ENCODE assay signal across 1 cellular context in genomic region chr17:38885044-38885727, GRCh38.
A peak's percentile ranks its signal among the peaks of the same experiment; 100 is the strongest.
TF ChIP-seq lines count a peak whose summit lies in the region.

No MANE protein-coding gene starts in this region.

TF ChIP-seq in HepG2, 621 proteins besides CTCF, POLR2A, EP300 and RAD21 (continued from another document and continues in another):
- TF ChIP-seq TEAD3 (CRISPR knock-in tag; optimal IDR thresholded peaks at IDR 0.05; ENCODE audit: borderline replicate concordance): peak; percentile 63
- TF ChIP-seq SP4 (CRISPR knock-in tag; IDR thresholded peaks at IDR 0.05): no peak
- TF ChIP-seq ZNF709 (CRISPR knock-in tag; IDR thresholded peaks at IDR 0.05): no peak
- TF ChIP-seq ZFP36L1 (CRISPR knock-in tag; IDR thresholded peaks at IDR 0.05): no peak
- TF ChIP-seq NCOR1 (IDR thresholded peaks at IDR 0.05; ENCODE audit: borderline replicate concordance, low read length): 0 out of 2 replicates have a peak, but pooled peaks have one; percentile 67
- TF ChIP-seq ZEB1 (IDR thresholded peaks at IDR 0.05; ENCODE audit: insufficient replicate concordance, low read depth): no peak
- TF ChIP-seq, protein P1, sequence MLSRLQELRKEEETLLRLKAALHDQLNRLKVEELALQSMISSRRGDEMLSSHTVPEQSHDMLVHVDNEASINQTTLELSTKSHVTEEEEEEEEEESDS (CRISPR knock-in tag; IDR thresholded peaks at IDR 0.05; ENCODE audit: borderline replicate concordance): no peak
- no peak for TF ChIP-seq ZNF205 (CRISPR knock-in tag; IDR thresholded peaks at IDR 0.05)
- TF ChIP-seq ETV5 (CRISPR knock-in tag; IDR thresholded peaks at IDR 0.05; ENCODE audit: borderline replicate concordance): no peak
- TF ChIP-seq ARNT (IDR thresholded peaks at IDR 0.05): no peak
- no peak for TF ChIP-seq FOSL1 (CRISPR knock-in tag; IDR thresholded peaks at IDR 0.05; ENCODE audit: borderline replicate concordance)
- TF ChIP-seq, protein P2, sequence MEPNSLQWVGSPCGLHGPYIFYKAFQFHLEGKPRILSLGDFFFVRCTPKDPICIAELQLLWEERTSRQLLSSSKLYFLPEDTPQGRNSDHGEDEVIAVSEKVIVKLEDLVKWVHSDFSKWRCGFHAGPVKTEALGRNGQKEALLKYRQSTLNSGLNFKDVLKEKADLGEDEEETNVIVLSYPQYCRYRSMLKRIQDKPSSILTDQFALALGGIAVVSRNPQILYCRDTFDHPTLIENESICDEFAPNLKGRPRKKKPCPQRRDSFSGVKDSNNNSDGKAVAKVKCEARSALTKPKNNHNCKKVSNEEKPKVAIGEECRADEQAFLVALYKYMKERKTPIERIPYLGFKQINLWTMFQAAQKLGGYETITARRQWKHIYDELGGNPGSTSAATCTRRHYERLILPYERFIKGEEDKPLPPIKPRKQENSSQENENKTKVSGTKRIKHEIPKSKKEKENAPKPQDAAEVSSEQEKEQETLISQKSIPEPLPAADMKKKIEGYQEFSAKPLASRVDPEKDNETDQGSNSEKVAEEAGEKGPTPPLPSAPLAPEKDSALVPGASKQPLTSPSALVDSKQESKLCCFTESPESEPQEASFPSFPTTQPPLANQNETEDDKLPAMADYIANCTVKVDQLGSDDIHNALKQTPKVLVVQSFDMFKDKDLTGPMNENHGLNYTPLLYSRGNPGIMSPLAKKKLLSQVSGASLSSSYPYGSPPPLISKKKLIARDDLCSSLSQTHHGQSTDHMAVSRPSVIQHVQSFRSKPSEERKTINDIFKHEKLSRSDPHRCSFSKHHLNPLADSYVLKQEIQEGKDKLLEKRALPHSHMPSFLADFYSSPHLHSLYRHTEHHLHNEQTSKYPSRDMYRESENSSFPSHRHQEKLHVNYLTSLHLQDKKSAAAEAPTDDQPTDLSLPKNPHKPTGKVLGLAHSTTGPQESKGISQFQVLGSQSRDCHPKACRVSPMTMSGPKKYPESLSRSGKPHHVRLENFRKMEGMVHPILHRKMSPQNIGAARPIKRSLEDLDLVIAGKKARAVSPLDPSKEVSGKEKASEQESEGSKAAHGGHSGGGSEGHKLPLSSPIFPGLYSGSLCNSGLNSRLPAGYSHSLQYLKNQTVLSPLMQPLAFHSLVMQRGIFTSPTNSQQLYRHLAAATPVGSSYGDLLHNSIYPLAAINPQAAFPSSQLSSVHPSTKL (CRISPR knock-in tag; IDR thresholded peaks at IDR 0.05): no peak
- TF ChIP-seq ZNF629 (CRISPR knock-in tag; conservative IDR thresholded peaks at IDR 0.05): peak; percentile 89
- no peak for TF ChIP-seq ZNF615 (CRISPR knock-in tag; IDR thresholded peaks at IDR 0.05; ENCODE audit: borderline replicate concordance)
- no peak for TF ChIP-seq ZBTB46 (CRISPR knock-in tag; IDR thresholded peaks at IDR 0.05; ENCODE audit: borderline replicate concordance)
- TF ChIP-seq, protein P3, sequence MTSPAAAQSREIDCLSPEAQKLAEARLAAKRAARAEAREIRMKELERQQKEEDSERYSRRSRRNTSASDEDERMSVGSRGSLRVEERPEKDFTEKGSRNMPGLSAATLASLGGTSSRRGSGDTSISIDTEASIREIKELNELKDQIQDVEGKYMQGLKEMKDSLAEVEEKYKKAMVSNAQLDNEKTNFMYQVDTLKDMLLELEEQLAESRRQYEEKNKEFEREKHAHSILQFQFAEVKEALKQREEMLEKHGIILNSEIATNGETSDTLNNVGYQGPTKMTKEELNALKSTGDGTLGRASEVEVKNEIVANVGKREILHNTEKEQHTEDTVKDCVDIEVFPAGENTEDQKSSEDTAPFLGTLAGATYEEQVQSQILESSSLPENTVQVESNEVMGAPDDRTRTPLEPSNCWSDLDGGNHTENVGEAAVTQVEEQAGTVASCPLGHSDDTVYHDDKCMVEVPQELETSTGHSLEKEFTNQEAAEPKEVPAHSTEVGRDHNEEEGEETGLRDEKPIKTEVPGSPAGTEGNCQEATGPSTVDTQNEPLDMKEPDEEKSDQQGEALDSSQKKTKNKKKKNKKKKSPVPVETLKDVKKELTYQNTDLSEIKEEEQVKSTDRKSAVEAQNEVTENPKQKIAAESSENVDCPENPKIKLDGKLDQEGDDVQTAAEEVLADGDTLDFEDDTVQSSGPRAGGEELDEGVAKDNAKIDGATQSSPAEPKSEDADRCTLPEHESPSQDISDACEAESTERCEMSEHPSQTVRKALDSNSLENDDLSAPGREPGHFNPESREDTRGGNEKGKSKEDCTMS (CRISPR knock-in tag; conservative IDR thresholded peaks at IDR 0.05): no peak
- TF ChIP-seq ZNF784 (CRISPR knock-in tag; IDR thresholded peaks at IDR 0.05; ENCODE audit: borderline replicate concordance): no peak
- no peak for TF ChIP-seq ZNF121 (CRISPR knock-in tag; IDR thresholded peaks at IDR 0.05)
- no peak for TF ChIP-seq SMARCC2 (IDR thresholded peaks at IDR 0.05)
- no peak for TF ChIP-seq GABPB1 (CRISPR knock-in tag; IDR thresholded peaks at IDR 0.05)
- TF ChIP-seq ZNF780A (CRISPR knock-in tag; IDR thresholded peaks at IDR 0.05): no peak
- TF ChIP-seq RBM39 (IDR thresholded peaks at IDR 0.05; ENCODE audit: low read depth, low read length, poor library complexity, severe bottlenecking): no peak
- TF ChIP-seq YEATS2 (CRISPR knock-in tag; IDR thresholded peaks at IDR 0.05; ENCODE audit: borderline replicate concordance): no peak
- TF ChIP-seq SOX5 (CRISPR knock-in tag; IDR thresholded peaks at IDR 0.05; ENCODE audit: borderline replicate concordance): peak; percentile 25; the same call in 1 of the 2 replicates
- no peak for TF ChIP-seq HES4 (CRISPR knock-in tag; IDR thresholded peaks at IDR 0.05; ENCODE audit: borderline replicate concordance)
- TF ChIP-seq, protein P4, sequence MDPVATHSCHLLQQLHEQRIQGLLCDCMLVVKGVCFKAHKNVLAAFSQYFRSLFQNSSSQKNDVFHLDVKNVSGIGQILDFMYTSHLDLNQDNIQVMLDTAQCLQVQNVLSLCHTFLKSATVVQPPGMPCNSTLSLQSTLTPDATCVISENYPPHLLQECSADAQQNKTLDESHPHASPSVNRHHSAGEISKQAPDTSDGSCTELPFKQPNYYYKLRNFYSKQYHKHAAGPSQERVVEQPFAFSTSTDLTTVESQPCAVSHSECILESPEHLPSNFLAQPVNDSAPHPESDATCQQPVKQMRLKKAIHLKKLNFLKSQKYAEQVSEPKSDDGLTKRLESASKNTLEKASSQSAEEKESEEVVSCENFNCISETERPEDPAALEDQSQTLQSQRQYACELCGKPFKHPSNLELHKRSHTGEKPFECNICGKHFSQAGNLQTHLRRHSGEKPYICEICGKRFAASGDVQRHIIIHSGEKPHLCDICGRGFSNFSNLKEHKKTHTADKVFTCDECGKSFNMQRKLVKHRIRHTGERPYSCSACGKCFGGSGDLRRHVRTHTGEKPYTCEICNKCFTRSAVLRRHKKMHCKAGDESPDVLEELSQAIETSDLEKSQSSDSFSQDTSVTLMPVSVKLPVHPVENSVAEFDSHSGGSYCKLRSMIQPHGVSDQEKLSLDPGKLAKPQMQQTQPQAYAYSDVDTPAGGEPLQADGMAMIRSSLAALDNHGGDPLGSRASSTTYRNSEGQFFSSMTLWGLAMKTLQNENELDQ (CRISPR knock-in tag; IDR thresholded peaks at IDR 0.05; ENCODE audit: borderline replicate concordance): no peak
- TF ChIP-seq PHF20 (CRISPR knock-in tag; IDR thresholded peaks at IDR 0.05): no peak
- TF ChIP-seq, protein P5, sequence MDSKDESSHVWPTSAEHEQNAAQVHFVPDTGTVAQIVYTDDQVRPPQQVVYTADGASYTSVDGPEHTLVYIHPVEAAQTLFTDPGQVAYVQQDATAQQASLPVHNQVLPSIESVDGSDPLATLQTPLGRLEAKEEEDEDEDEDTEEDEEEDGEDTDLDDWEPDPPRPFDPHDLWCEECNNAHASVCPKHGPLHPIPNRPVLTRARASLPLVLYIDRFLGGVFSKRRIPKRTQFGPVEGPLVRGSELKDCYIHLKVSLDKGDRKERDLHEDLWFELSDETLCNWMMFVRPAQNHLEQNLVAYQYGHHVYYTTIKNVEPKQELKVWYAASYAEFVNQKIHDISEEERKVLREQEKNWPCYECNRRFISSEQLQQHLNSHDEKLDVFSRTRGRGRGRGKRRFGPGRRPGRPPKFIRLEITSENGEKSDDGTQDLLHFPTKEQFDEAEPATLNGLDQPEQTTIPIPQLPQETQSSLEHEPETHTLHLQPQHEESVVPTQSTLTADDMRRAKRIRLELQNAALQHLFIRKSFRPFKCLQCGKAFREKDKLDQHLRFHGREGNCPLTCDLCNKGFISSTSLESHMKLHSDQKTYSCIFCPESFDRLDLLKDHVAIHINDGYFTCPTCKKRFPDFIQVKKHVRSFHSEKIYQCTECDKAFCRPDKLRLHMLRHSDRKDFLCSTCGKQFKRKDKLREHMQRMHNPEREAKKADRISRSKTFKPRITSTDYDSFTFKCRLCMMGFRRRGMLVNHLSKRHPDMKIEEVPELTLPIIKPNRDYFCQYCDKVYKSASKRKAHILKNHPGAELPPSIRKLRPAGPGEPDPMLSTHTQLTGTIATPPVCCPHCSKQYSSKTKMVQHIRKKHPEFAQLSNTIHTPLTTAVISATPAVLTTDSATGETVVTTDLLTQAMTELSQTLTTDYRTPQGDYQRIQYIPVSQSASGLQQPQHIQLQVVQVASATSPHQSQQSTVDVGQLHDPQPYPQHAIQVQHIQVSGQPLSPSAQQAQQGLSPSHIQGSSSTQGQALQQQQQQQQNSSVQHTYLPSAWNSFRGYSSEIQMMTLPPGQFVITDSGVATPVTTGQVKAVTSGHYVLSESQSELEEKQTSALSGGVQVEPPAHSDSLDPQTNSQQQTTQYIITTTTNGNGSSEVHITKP (CRISPR knock-in tag; IDR thresholded peaks at IDR 0.05; ENCODE audit: low read depth): no peak
- TF ChIP-seq BRCA1 (CRISPR knock-in tag; IDR thresholded peaks at IDR 0.05): no peak
- TF ChIP-seq ELF3 (CRISPR knock-in tag; IDR thresholded peaks at IDR 0.05): no peak
- TF ChIP-seq, protein P6, sequence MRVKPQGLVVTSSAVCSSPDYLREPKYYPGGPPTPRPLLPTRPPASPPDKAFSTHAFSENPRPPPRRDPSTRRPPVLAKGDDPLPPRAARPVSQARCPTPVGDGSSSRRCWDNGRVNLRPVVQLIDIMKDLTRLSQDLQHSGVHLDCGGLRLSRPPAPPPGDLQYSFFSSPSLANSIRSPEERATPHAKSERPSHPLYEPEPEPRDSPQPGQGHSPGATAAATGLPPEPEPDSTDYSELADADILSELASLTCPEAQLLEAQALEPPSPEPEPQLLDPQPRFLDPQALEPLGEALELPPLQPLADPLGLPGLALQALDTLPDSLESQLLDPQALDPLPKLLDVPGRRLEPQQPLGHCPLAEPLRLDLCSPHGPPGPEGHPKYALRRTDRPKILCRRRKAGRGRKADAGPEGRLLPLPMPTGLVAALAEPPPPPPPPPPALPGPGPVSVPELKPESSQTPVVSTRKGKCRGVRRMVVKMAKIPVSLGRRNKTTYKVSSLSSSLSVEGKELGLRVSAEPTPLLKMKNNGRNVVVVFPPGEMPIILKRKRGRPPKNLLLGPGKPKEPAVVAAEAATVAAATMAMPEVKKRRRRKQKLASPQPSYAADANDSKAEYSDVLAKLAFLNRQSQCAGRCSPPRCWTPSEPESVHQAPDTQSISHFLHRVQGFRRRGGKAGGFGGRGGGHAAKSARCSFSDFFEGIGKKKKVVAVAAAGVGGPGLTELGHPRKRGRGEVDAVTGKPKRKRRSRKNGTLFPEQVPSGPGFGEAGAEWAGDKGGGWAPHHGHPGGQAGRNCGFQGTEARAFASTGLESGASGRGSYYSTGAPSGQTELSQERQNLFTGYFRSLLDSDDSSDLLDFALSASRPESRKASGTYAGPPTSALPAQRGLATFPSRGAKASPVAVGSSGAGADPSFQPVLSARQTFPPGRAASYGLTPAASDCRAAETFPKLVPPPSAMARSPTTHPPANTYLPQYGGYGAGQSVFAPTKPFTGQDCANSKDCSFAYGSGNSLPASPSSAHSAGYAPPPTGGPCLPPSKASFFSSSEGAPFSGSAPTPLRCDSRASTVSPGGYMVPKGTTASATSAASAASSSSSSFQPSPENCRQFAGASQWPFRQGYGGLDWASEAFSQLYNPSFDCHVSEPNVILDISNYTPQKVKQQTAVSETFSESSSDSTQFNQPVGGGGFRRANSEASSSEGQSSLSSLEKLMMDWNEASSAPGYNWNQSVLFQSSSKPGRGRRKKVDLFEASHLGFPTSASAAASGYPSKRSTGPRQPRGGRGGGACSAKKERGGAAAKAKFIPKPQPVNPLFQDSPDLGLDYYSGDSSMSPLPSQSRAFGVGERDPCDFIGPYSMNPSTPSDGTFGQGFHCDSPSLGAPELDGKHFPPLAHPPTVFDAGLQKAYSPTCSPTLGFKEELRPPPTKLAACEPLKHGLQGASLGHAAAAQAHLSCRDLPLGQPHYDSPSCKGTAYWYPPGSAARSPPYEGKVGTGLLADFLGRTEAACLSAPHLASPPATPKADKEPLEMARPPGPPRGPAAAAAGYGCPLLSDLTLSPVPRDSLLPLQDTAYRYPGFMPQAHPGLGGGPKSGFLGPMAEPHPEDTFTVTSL (CRISPR knock-in tag; IDR thresholded peaks at IDR 0.05; ENCODE audit: borderline replicate concordance): no peak
- TF ChIP-seq ZNF563 (CRISPR knock-in tag; IDR thresholded peaks at IDR 0.05): no peak
- TF ChIP-seq SALL1 (CRISPR knock-in tag; IDR thresholded peaks at IDR 0.05): 0 out of 2 replicates have a peak, but pooled peaks have one; percentile 54
- no peak for TF ChIP-seq AHR (CRISPR knock-in tag; IDR thresholded peaks at IDR 0.05)
- no peak for TF ChIP-seq PREB (CRISPR knock-in tag; IDR thresholded peaks at IDR 0.05)
- no peak for TF ChIP-seq IKZF4 (CRISPR knock-in tag; IDR thresholded peaks at IDR 0.05; ENCODE audit: borderline replicate concordance, low read depth, not compliant biosample characterization)
- no peak for TF ChIP-seq ZNF160 (CRISPR knock-in tag; IDR thresholded peaks at IDR 0.05)
- TF ChIP-seq ZFP36L2 (CRISPR knock-in tag; IDR thresholded peaks at IDR 0.05): no peak
- TF ChIP-seq ZNF7 (CRISPR knock-in tag; IDR thresholded peaks at IDR 0.05): no peak
- no peak for TF ChIP-seq CBX2 (IDR thresholded peaks at IDR 0.05; ENCODE audit: low read depth, low read length)
- no peak for TF ChIP-seq CBX2 (CRISPR knock-in tag; IDR thresholded peaks at IDR 0.05; ENCODE audit: low read depth)
